In genomic region chr1:25800538-25801377, GRCh38 we compare ENCODE assay signal across 8 cellular contexts. TPM values are rescaled to one million over a fixed set of nuclear protein-coding genes. Genes with fewer than 3 reads are reported as not detected.
DNase-seq lines count a peak whose midpoint lies in the region; ATAC-seq lines count a peak whose summit lies in the region.

No MANE protein-coding gene starts in this region.

- no peaks in the 10 kb centered on the region for H3K36me3 Mint-ChIP-seq in activated CD4-positive, alpha-beta T cell treated with anti-CD3 and anti-CD28 coated beads, Interleukin-2, amount 10 ng/mL, durations not matched to agents 24 days and 14 days (ENCODE audit: low read depth)

- peak overlapping the region; percentile 78 for H3K4me3 Mint-ChIP-seq in activated CD4-positive, alpha-beta T cell treated with anti-CD3 and anti-CD28 coated beads, Interleukin-2, amount 10 ng/mL, durations not matched to agents 24 days and 14 days

- H3K27me3 Mint-ChIP-seq in activated CD4-positive, alpha-beta T cell treated with anti-CD3 and anti-CD28 coated beads, Interleukin-2, amount 10 ng/mL, durations not matched to agents 24 days and 14 days, result peaks cover 22% of the 10 kb centered on the region

- DNase-seq in activated CD4-positive, alpha-beta T cell treated with anti-CD3 and anti-CD28 coated beads, Interleukin-2, amount 10 ng/mL, durations not matched to agents 24 days and 14 days, result no peak
- DNase-seq in activated CD4-positive, alpha-beta T cell treated with anti-CD3 and anti-CD28 coated beads, Interleukin-2, amount 50 U/mL, for 1 hour, result no peak
- DNase-seq in islet precursor cell, result peak; percentile 67
- no peak for DNase-seq in NOMO-1 treated with dmso at 0.1 percent for 144 hours (lab: John Stamatoyannopoulos, UW; ENCODE audit: unreplicated experiment)

- WGBS in adipose tissue, 3 donors, result 37% methylated on average over 21 to 22 of the region's 22 CpGs

- intact Hi-C loops in activated CD4-positive, alpha-beta T cell treated with anti-CD3 and anti-CD28 coated beads, Interleukin-2, amount 10 ng/mL, durations not matched to agents 24 days and 14 days (cut with micrococcal nuclease), result no loop called here

- H3K4me1 Mint-ChIP-seq in activated CD4-positive, alpha-beta T cell treated with anti-CD3 and anti-CD28 coated beads, Interleukin-2, amount 10 ng/mL, durations not matched to agents 24 days and 14 days, result peaks cover 38% of the 10 kb centered on the region

- ATAC-seq in GM18868 (IDR thresholded peaks at IDR 0.05; ENCODE audit: unreplicated experiment), result no peak
- no peak for ATAC-seq in GM18858 (IDR thresholded peaks at IDR 0.05; ENCODE audit: unreplicated experiment)

- no peak overlapping the region for H3K27ac Mint-ChIP-seq in activated CD4-positive, alpha-beta T cell treated with anti-CD3 and anti-CD28 coated beads, Interleukin-2, amount 10 ng/mL, durations not matched to agents 24 days and 14 days

- H3K27ac ChIP-seq in adipose tissue (ENCODE audit: low read depth, low read length) (peak overlapping the region; percentile 26), temporal lobe (ENCODE audit: low read depth, low read length) (peak overlapping the region; percentile 33)

- H3K9me3 Mint-ChIP-seq in activated CD4-positive, alpha-beta T cell treated with anti-CD3 and anti-CD28 coated beads, Interleukin-2, amount 10 ng/mL, durations not matched to agents 24 days and 14 days, result no peaks in the 10 kb centered on the region

RNA-seq across cellular contexts. Expression of gene SELENON, which starts 0.8 kb away (rescaled TPM):
- total RNA-seq in activated CD4-positive, alpha-beta T cell treated with anti-CD3 and anti-CD28 coated beads, Interleukin-2, amount 10 ng/mL, durations not matched to agents 24 days and 14 days, result 8.2 and 9.9 TPM in 2 replicates
- polyA plus RNA-seq in adipose tissue, result 10 to 100 TPM; 24.6 to 69.7 (median 63.8) TPM
- 16.5 TPM for total RNA-seq in temporal lobe

RNA-seq across cellular contexts. Expression of gene MTFR1L, which starts 19.0 kb away (rescaled TPM):
- 30.0 and 31.9 TPM in 2 replicates for total RNA-seq in activated CD4-positive, alpha-beta T cell treated with anti-CD3 and anti-CD28 coated beads, Interleukin-2, amount 10 ng/mL, durations not matched to agents 24 days and 14 days
- polyA plus RNA-seq in adipose tissue, result 10 to 100 TPM; 28.7 to 52.7 (median 49.7) TPM
- total RNA-seq in temporal lobe, result 31.2 TPM

RNA-seq across cellular contexts. Expression of gene AUNIP, which starts 58.5 kb away (rescaled TPM):
- total RNA-seq in activated CD4-positive, alpha-beta T cell treated with anti-CD3 and anti-CD28 coated beads, Interleukin-2, amount 10 ng/mL, durations not matched to agents 24 days and 14 days, result 12.0 and 13.9 TPM in 2 replicates
- polyA plus RNA-seq in adipose tissue, result under 1 TPM; 0.08 to 0.34 (median 0.22) TPM
- total RNA-seq in temporal lobe, result 0.98 TPM
